23 cellular contexts compared by ENCODE assay signal in genomic region chr7:104642551-104642950, GRCh38.
"Had no signal": no experiment of that assay in that cellular context is flagged by ENCODE, and none has a peak within 500 bp of the region (broad histone marks: within the 10 kb centered on the region; RNA-seq: fewer than 3 reads in every experiment).

No MANE protein-coding gene starts in this region.

- H3K27ac ChIP-seq: adrenal gland, breast epithelium, colonic mucosa, VCaP had no signal

- H3K9me3 ChIP-seq: adrenal gland, breast epithelium, colonic mucosa had no signal

- H3K27me3 ChIP-seq: adrenal gland, breast epithelium, colonic mucosa had no signal

- H3K36me3 ChIP-seq: adrenal gland, breast epithelium, colonic mucosa had no signal

- DNase-seq: activated CD4-positive, alpha-beta T cell treated with anti-CD3 and anti-CD28 coated beads for 4 hours; activated CD8-positive, alpha-beta memory T cell treated with anti-CD3 and anti-CD28 coated beads, Interleukin-2, amount 50 U/mL, for 4 hours; activated CD8-positive, alpha-beta T cell treated with anti-CD3 and anti-CD28 coated beads for 36 hours; activated gamma-delta T cell treated with Interleukin-2 at 50 U/mL for 16 hours; activated naive CD4-positive, alpha-beta T cell treated with anti-CD3 and anti-CD28 coated beads, Interleukin-2, amount 50 U/mL, for 16 hours; activated naive CD8-positive, alpha-beta T cell treated with anti-CD3 and anti-CD28 coated beads, Interleukin-2, amount 10 ng/mL, durations not matched to agents 7 days and 5 days; activated T-cell treated with anti-CD3 and anti-CD28 coated beads, Interleukin-2, amount 50 U/mL, for 72 hours; adrenal gland; aorta; caudate nucleus; colonic mucosa; Kasumi-1; KBM-7; NCI-H1105 treated with DMSO at 0.1 percent for 48 hours; NCI-H1436 treated with DMSO at 0.1 percent for 48 hours; NCI-H2029; NCI-H446; NCI-H526 treated with DMSO at 0.1 percent for 48 hours; PC-3; SHP77 treated with DMSO at 0.1 percent for 48 hours; T-helper 1 cell had no signal

- H3K4me3 ChIP-seq: adrenal gland, breast epithelium, colonic mucosa had no signal
